In the genomic region with DNA sequence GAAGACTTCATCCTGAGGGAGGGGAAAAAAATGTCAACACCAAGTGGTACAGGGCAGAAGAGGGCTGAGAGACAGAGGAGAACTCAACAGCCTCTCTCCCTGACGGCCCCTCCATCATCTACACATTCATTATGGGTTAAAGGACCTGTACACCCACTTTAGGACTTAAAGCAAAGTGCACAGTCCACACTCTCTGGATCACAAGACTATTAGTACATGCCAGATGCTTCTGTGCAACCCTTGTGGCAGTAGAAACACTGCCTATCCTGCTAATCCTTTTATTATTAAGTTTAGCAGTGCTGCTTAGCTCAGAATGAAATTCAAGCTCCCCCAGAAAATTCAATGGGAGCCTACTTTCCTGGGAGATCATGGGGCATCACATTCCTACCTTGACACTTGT, we compare ENCODE assay signal across 1 cellular context.
TF ChIP-seq lines count a peak whose summit lies in the region.

No MANE protein-coding gene starts in this region.

TF ChIP-seq in GM23338, 12 proteins besides CTCF, POLR2A, EP300 and RAD21 (continued from another document):
- TF ChIP-seq, protein P1, sequence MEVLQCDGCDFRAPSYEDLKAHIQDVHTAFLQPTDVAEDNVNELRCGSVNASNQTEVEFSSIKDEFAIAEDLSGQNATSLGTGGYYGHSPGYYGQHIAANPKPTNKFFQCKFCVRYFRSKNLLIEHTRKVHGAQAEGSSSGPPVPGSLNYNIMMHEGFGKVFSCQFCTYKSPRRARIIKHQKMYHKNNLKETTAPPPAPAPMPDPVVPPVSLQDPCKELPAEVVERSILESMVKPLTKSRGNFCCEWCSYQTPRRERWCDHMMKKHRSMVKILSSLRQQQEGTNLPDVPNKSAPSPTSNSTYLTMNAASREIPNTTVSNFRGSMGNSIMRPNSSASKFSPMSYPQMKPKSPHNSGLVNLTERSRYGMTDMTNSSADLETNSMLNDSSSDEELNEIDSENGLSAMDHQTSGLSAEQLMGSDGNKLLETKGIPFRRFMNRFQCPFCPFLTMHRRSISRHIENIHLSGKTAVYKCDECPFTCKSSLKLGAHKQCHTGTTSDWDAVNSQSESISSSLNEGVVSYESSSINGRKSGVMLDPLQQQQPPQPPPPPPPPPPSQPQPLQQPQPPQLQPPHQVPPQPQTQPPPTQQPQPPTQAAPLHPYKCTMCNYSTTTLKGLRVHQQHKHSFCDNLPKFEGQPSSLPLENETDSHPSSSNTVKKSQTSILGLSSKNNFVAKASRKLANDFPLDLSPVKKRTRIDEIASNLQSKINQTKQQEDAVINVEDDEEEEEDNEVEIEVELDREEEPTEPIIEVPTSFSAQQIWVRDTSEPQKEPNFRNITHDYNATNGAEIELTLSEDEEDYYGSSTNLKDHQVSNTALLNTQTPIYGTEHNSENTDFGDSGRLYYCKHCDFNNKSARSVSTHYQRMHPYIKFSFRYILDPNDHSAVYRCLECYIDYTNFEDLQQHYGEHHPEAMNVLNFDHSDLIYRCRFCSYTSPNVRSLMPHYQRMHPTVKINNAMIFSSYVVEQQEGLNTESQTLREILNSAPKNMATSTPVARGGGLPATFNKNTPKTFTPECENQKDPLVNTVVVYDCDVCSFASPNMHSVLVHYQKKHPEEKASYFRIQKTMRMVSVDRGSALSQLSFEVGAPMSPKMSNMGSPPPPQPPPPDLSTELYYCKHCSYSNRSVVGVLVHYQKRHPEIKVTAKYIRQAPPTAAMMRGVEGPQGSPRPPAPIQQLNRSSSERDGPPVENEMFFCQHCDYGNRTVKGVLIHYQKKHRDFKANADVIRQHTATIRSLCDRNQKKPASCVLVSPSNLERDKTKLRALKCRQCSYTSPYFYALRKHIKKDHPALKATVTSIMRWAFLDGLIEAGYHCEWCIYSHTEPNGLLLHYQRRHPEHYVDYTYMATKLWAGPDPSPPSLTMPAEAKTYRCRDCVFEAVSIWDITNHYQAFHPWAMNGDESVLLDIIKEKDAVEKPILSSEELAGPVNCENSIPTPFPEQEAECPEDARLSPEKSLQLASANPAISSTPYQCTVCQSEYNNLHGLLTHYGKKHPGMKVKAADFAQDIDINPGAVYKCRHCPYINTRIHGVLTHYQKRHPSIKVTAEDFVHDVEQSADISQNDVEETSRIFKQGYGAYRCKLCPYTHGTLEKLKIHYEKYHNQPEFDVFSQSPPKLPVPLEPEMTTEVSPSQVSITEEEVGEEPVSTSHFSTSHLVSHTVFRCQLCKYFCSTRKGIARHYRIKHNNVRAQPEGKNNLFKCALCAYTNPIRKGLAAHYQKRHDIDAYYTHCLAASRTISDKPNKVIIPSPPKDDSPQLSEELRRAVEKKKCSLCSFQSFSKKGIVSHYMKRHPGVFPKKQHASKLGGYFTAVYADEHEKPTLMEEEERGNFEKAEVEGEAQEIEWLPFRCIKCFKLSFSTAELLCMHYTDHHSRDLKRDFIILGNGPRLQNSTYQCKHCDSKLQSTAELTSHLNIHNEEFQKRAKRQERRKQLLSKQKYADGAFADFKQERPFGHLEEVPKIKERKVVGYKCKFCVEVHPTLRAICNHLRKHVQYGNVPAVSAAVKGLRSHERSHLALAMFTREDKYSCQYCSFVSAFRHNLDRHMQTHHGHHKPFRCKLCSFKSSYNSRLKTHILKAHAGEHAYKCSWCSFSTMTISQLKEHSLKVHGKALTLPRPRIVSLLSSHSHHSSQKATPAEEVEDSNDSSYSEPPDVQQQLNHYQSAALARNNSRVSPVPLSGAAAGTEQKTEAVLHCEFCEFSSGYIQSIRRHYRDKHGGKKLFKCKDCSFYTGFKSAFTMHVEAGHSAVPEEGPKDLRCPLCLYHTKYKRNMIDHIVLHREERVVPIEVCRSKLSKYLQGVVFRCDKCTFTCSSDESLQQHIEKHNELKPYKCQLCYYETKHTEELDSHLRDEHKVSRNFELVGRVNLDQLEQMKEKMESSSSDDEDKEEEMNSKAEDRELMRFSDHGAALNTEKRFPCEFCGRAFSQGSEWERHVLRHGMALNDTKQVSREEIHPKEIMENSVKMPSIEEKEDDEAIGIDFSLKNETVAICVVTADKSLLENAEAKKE (CRISPR knock-in tag; IDR thresholded peaks at IDR 0.05), result no peak
- TF ChIP-seq ETS1 (IDR thresholded peaks at IDR 0.05) (no peak), CREB1 (CRISPR knock-in tag; IDR thresholded peaks at IDR 0.05; ENCODE audit: low read depth) (no peak), STAT1 (IDR thresholded peaks at IDR 0.05; ENCODE audit: unreplicated experiment) (no peak), ZNF114 (CRISPR knock-in tag; IDR thresholded peaks at IDR 0.05) (no peak), POLR2AphosphoS5 (IDR thresholded peaks at IDR 0.05; ENCODE audit: low read depth) (no peak), EZH2 (IDR thresholded peaks at IDR 0.05; ENCODE audit: low read depth, unreplicated experiment) (no peak), ZNF331 (CRISPR knock-in tag; IDR thresholded peaks at IDR 0.05; ENCODE audit: low read depth) (no peak), JUNB (IDR thresholded peaks at IDR 0.05; ENCODE audit: unreplicated experiment) (no peak)
- TF ChIP-seq, protein P2, sequence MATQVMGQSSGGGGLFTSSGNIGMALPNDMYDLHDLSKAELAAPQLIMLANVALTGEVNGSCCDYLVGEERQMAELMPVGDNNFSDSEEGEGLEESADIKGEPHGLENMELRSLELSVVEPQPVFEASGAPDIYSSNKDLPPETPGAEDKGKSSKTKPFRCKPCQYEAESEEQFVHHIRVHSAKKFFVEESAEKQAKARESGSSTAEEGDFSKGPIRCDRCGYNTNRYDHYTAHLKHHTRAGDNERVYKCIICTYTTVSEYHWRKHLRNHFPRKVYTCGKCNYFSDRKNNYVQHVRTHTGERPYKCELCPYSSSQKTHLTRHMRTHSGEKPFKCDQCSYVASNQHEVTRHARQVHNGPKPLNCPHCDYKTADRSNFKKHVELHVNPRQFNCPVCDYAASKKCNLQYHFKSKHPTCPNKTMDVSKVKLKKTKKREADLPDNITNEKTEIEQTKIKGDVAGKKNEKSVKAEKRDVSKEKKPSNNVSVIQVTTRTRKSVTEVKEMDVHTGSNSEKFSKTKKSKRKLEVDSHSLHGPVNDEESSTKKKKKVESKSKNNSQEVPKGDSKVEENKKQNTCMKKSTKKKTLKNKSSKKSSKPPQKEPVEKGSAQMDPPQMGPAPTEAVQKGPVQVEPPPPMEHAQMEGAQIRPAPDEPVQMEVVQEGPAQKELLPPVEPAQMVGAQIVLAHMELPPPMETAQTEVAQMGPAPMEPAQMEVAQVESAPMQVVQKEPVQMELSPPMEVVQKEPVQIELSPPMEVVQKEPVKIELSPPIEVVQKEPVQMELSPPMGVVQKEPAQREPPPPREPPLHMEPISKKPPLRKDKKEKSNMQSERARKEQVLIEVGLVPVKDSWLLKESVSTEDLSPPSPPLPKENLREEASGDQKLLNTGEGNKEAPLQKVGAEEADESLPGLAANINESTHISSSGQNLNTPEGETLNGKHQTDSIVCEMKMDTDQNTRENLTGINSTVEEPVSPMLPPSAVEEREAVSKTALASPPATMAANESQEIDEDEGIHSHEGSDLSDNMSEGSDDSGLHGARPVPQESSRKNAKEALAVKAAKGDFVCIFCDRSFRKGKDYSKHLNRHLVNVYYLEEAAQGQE (IDR thresholded peaks at IDR 0.05; ENCODE audit: unreplicated experiment), result no peak
